ENCODE assay signal across 8 cellular contexts in genomic region chr1:40338745-40339419, GRCh38. TPM values are rescaled to one million over a fixed set of nuclear protein-coding genes. Genes with fewer than 3 reads are reported as not detected.
DNase-seq lines count a peak whose midpoint lies in the region; ATAC-seq and TF ChIP-seq lines count a peak whose summit lies in the region.

No MANE protein-coding gene starts in this region.

- H3K4me1 ChIP-seq in A673 (ENCODE audit: insufficient read depth, low read length, poor library complexity, severe bottlenecking): no peaks in the 10 kb centered on the region
- no peaks in the 10 kb centered on the region for H3K4me1 ChIP-seq in right atrium auricular region

- H3K4me3 ChIP-seq in A673 (ENCODE audit: low read depth, low read length, poor library complexity, severe bottlenecking) (no peak overlapping the region), right atrium auricular region (no peak overlapping the region), retinal pigment epithelial cell (ENCODE audit: low read length) (no peak overlapping the region)

- POLR2A ChIA-PET in A673 (lab: Charles Lee; ENCODE audit: low non-redundant PET): no interaction called here

- H3K27me3 ChIP-seq in A673 (replicated peaks; ENCODE audit: insufficient read depth, low read depth, low read length, poor library complexity): no peaks in the 10 kb centered on the region
- H3K27me3 ChIP-seq in right atrium auricular region: no peaks in the 10 kb centered on the region

- H3K9me3 ChIP-seq in A673 (ENCODE audit: low read depth, low read length, poor library complexity, severe bottlenecking) (no peaks in the 10 kb centered on the region), right atrium auricular region (peaks cover 0 to 6% of the 10 kb centered on the region in 2 donors)

- ATAC-seq in HG03342 (IDR thresholded peaks at IDR 0.05; ENCODE audit: unreplicated experiment): no peak

- TF ChIP-seq CTCF in A673 (conservative IDR thresholded peaks at IDR 0.05; ENCODE audit: low read depth, low read length): peak; percentile 99
- TF ChIP-seq CTCF in GM20000 (IDR thresholded peaks at IDR 0.05; ENCODE audit: extremely low read depth, missing control alignments): peak; percentile 100
- peak; percentile 97 to 98 for TF ChIP-seq CTCF in right atrium auricular region (IDR thresholded peaks at IDR 0.05)
- peak; percentile 99 for TF ChIP-seq CTCF in retinal pigment epithelial cell (conservative IDR thresholded peaks at IDR 0.05; ENCODE audit: low read depth, low read length)

- BruUV-seq in A673 (replicated peaks; lab: Mats Ljungman, UMichigan): no TSS peak

- no peak overlapping the region for H3K27ac ChIP-seq in A673 (ENCODE audit: low read depth, low read length, poor library complexity, severe bottlenecking)
- no peak overlapping the region for H3K27ac ChIP-seq in right atrium auricular region

- DNase-seq in A673 (ENCODE audit: low spot score) (peak; percentile 88), GM20000 (ENCODE audit: low spot score) (peak; percentile 80), NCI-H1930 (lab: John Stamatoyannopoulos, UW) (peak; percentile 59 to 66), T-helper 22 cell (ENCODE audit: low read depth) (peak; percentile 68), amygdala (lab: John Stamatoyannopoulos, UW) (peak in 51 of 56 donors; percentile 9 to 88 (median 49)), right atrium auricular region (ENCODE audit: low spot score) (peak; percentile 78), retinal pigment epithelial cell (ENCODE audit: low read depth) (peak; percentile 32)

- H3K36me3 ChIP-seq in A673 (ENCODE audit: insufficient read depth, low read length, poor library complexity, severe bottlenecking): no peaks in the 10 kb centered on the region
- H3K36me3 ChIP-seq in right atrium auricular region: no peaks in the 10 kb centered on the region

- CTCF ChIA-PET in A673 (lab: Charles Lee): interaction anchor here (0.5 to 2.5 kb wide), 17 partner anchors 13 to 278 kb away, joined by 3 to 25 read pairs (median 5); partner anchors contain the start of genes ZFP69 and ZMPSTE24

- intact Hi-C loops in A673 (cut with micrococcal nuclease; ENCODE audit: unreplicated experiment): loop anchor here (2.0 to 5.0 kb wide), 3 partner anchors 66 to 262 kb away; no protein-coding TSS in a partner anchor

RNA-seq across cellular contexts. Expression of gene COL9A2, which starts 21.8 kb away (rescaled TPM):
- total RNA-seq in A673 (2021) (5.2 and 5.9 TPM in 2 replicates), right atrium auricular region (1 to 10 TPM in 1 of 2 donors, under 1 TPM in 1; 0.59 to 1.2 TPM)

RNA-seq across cellular contexts. Expression of gene SMAP2, which starts 34.6 kb away (rescaled TPM):
- total RNA-seq in A673 (2021) (52.0 and 58.5 TPM in 2 replicates), right atrium auricular region (10 to 100 TPM; 19.8 to 20.8 TPM)

Comparison
In these comparisons a context has a peak if more than half of its experiments do, and no peak if none do; other contexts are left out.
1. DNase-seq: peak in every context shown above with its lines; median percentile 88 in A673; 80 in GM20000; 78 in right atrium auricular region; 68 in T-helper 22 cell; 62 in NCI-H1930; 49 in amygdala; 32 in retinal pigment epithelial cell.